In the genomic region with DNA sequence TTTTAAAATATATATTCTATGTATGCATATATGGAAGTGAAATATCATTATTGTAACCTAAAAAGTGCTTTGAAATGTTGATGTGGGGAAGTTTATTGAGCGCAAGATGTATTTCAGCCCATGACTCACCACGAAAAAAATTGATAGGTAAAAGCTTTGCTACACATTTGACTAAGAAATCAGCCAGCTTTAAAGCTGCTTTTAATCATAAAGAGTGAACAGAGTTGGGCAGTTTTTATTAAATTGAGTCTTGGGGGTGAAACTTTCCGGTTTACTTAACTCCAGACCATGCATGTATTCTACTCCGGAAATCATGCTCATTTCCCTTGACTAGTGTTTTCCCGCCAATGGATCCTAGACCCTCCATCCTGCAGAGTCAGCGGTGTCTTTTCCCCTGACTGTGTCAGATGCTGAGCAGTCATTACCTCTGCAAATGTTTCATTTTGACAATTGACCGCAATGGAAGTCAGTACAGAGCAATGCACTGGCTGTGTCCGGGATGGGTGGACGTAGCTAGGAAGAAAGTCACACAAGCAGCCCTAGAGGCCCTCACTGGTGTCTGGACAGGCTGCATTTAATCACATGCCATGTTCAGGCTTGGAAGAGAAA, we compare ENCODE assay signal across 26 cellular contexts. TPM values are rescaled to one million over a fixed set of nuclear protein-coding genes. Genes with fewer than 3 reads are reported as not detected.
A peak's percentile ranks its signal among the peaks of the same experiment; 100 is the strongest.
DNase-seq lines count a peak whose midpoint lies in the region; ATAC-seq and TF ChIP-seq lines count a peak whose summit lies in the region.
"Had no signal": no experiment of that assay in that cellular context is flagged by ENCODE, and none has a peak within 500 bp of the region (broad histone marks: within the 10 kb centered on the region; RNA-seq: fewer than 3 reads in every experiment).

No MANE protein-coding gene starts in this region.

- no peaks in the 10 kb centered on the region for H3K36me3 ChIP-seq in SU-DHL-6 (ENCODE audit: low read length)
- no peaks in the 10 kb centered on the region for H3K36me3 ChIP-seq in GM23338 (ENCODE audit: insufficient read depth)
- no peaks in the 10 kb centered on the region for H3K36me3 ChIP-seq in mesenchymal stem cell (ENCODE audit: control insufficient read depth in 1 of 2, insufficient read depth in 2 of 2, low read depth in 1 of 2, low read length in 2 of 2)
- H3K36me3 ChIP-seq: esophagus squamous epithelium, left ventricle myocardium inferior, tibial artery had no signal

- TF ChIP-seq CTCF in GM12865 (IDR thresholded peaks at IDR 0.05; ENCODE audit: insufficient read depth, low read depth, low read length, missing control alignments) = no peak
- no peak for TF ChIP-seq CTCF in SU-DHL-6 (IDR thresholded peaks at IDR 0.05; ENCODE audit: insufficient read depth, low read length, poor library complexity, severe bottlenecking)
- TF ChIP-seq CTCF in GM23338 (conservative IDR thresholded peaks at IDR 0.05; ENCODE audit: low read depth in 2 of 2) = no peak

- no peak overlapping the region for H3K27ac Mint-ChIP-seq in GM23338

- H4K91ac ChIP-seq in mesenchymal stem cell (ENCODE audit: low read length) = no peak overlapping the region

- ATAC-seq in GM19023 (IDR thresholded peaks at IDR 0.05; ENCODE audit: unreplicated experiment) (peak; percentile 39), HG02798 (IDR thresholded peaks at IDR 0.05; ENCODE audit: poor library complexity, unreplicated experiment) (peak; percentile 43), GM23338 (no peak)
- ATAC-seq: right cardiac atrium had no signal

- peaks cover 10% of the 10 kb centered on the region for H3K4me1 Mint-ChIP-seq in GM23338

- no peaks in the 10 kb centered on the region for H3K27me3 ChIP-seq in SU-DHL-6 (ENCODE audit: low read length)
- no peaks in the 10 kb centered on the region for H3K27me3 ChIP-seq in GM23338 (ENCODE audit: insufficient read depth)
- H3K27me3 ChIP-seq in mesenchymal stem cell (ENCODE audit: control insufficient read depth in 1 of 2, insufficient read depth in 1 of 2, low read length in 2 of 2) = peaks cover 0 to 6% of the 10 kb centered on the region in 2 experiments
- H3K27me3 ChIP-seq: esophagus squamous epithelium, tibial artery had no signal

- H3K4me3 ChIP-seq in GM12865 (ENCODE audit: low read depth, low read length) = no peak overlapping the region
- H3K4me3 ChIP-seq in SU-DHL-6 (ENCODE audit: insufficient read depth, low read length, poor library complexity, severe bottlenecking) = no peak overlapping the region
- no peak overlapping the region for H3K4me3 ChIP-seq in GM23338
- H3K4me3 ChIP-seq in mesenchymal stem cell (ENCODE audit: insufficient read depth in 1 of 2, low read depth in 1 of 2, low read length in 2 of 2) = no peak overlapping the region
- H3K4me3 ChIP-seq: esophagus squamous epithelium, left ventricle myocardium inferior, tibial artery had no signal

- no peak overlapping the region for H2AFZ ChIP-seq in SU-DHL-6 (ENCODE audit: low read depth, low read length, severe bottlenecking)
- no peak overlapping the region for H2AFZ ChIP-seq in GM23338
- H2AFZ ChIP-seq in mesenchymal stem cell (ENCODE audit: low read depth, low read length) = no peak overlapping the region

- H3F3A ChIP-seq in SU-DHL-6 (ENCODE audit: insufficient read depth) = peaks cover 17% of the 10 kb centered on the region
- no peaks in the 10 kb centered on the region for H3F3A ChIP-seq in GM23338 (replicated peaks; ENCODE audit: low read depth)

- H3K4me3 Mint-ChIP-seq in GM23338 = no peak overlapping the region

- H3K9ac ChIP-seq in SU-DHL-6 (ENCODE audit: low read length) (no peak overlapping the region), mesenchymal stem cell (ENCODE audit: low read length) (no peak overlapping the region)

- H3K23ac ChIP-seq in mesenchymal stem cell (ENCODE audit: low read length in 2 of 2) = no peak overlapping the region

- H3K79me2 ChIP-seq in SU-DHL-6 (ENCODE audit: insufficient read depth, low read length) (no peaks in the 10 kb centered on the region), GM23338 (replicated peaks; ENCODE audit: insufficient read depth) (no peaks in the 10 kb centered on the region)

- H3K4me1 ChIP-seq in GM23338 (ENCODE audit: insufficient read depth) (peaks cover 2% of the 10 kb centered on the region), mesenchymal stem cell (ENCODE audit: control insufficient read depth, insufficient read depth, low read depth, low read length) (no peaks in the 10 kb centered on the region)
- H3K4me1 ChIP-seq: esophagus squamous epithelium, left ventricle myocardium inferior, tibial artery had no signal

- H3K27ac ChIP-seq in SU-DHL-6 (ENCODE audit: low read depth, low read length) = 0 out of 2 replicates have a peak overlapping the region, but pooled peaks have one; percentile 12
- H3K27ac ChIP-seq in GM23338 (ENCODE audit: low read depth) = no peak overlapping the region
- H3K27ac ChIP-seq in mesenchymal stem cell (ENCODE audit: low read length, poor library complexity, severe bottlenecking) = no peak overlapping the region
- H3K27ac ChIP-seq: esophagus squamous epithelium, left ventricle myocardium inferior, RWPE1, tibial artery had no signal

- H3K9me2 ChIP-seq in SU-DHL-6 (replicated peaks; ENCODE audit: insufficient read depth, low read length) (no peaks in the 10 kb centered on the region), GM23338 (ENCODE audit: insufficient read depth) (0 out of 2 replicates have a peak, but pooled peaks cover 1% of the 10 kb centered on the region)

- whole genome bisulfite sequencing in mesenchymal stem cell = 87% methylated on average over 8 of the region's 9 CpGs

- H3K79me1 ChIP-seq in mesenchymal stem cell (replicated peaks; ENCODE audit: low read length, poor library complexity, severe bottlenecking) = no peaks in the 10 kb centered on the region

- no peaks in the 10 kb centered on the region for H3K9me3 ChIP-seq in SU-DHL-6 (ENCODE audit: insufficient read depth, low read length)
- H3K9me3 ChIP-seq in mesenchymal stem cell (ENCODE audit: control insufficient read depth, low read length) = no peaks in the 10 kb centered on the region
- H3K9me3 ChIP-seq: esophagus squamous epithelium, tibial artery had no signal

- no peak overlapping the region for H3K14ac ChIP-seq in mesenchymal stem cell (ENCODE audit: low read length in 2 of 2)

- no peak overlapping the region for H2AK5ac ChIP-seq in mesenchymal stem cell (ENCODE audit: low read length, severe bottlenecking)

- no peak overlapping the region for H3K18ac ChIP-seq in mesenchymal stem cell (ENCODE audit: low read depth in 1 of 2, low read length in 2 of 2)

- no peaks in the 10 kb centered on the region for H3K27me3 Mint-ChIP-seq in GM23338 (ENCODE audit: insufficient read depth, low read depth, poor library complexity)

- H2BK5ac ChIP-seq in mesenchymal stem cell (ENCODE audit: low read depth, low read length, poor library complexity, severe bottlenecking) = no peak overlapping the region

- H3K36me3 Mint-ChIP-seq in GM23338 (ENCODE audit: low read depth) = no peaks in the 10 kb centered on the region

- no peaks in the 10 kb centered on the region for H3K9me3 Mint-ChIP-seq in GM23338

- H4K20me1 ChIP-seq in SU-DHL-6 (ENCODE audit: low read depth, low read length) (no peaks in the 10 kb centered on the region), GM23338 (replicated peaks; ENCODE audit: insufficient read depth) (no peaks in the 10 kb centered on the region)

- no peak overlapping the region for H4K8ac ChIP-seq in mesenchymal stem cell (ENCODE audit: low read length)

- H3K4me2 ChIP-seq in SU-DHL-6 (ENCODE audit: low read depth, low read length, poor library complexity, severe bottlenecking) (no peak overlapping the region), GM23338 (no peak overlapping the region), mesenchymal stem cell (ENCODE audit: low read length, poor library complexity, severe bottlenecking) (no peak overlapping the region)

- no peak overlapping the region for H3K4ac ChIP-seq in mesenchymal stem cell (ENCODE audit: low read depth in 1 of 2, low read length in 2 of 2)

- H2BK120ac ChIP-seq in mesenchymal stem cell (ENCODE audit: low read depth, low read length) = no peak overlapping the region

- DNase-seq in GM12865 (ENCODE audit: low read depth) (peak; percentile 64), NOMO-1 treated with dmso at 0.1 percent for 144 hours (lab: John Stamatoyannopoulos, UW; ENCODE audit: unreplicated experiment) (no peak), GM23338 (ENCODE audit: low spot score) (no peak), mesenchymal stem cell (no peak)
- DNase-seq in activated CD8-positive, alpha-beta memory T cell treated with anti-CD3 and anti-CD28 coated beads, Interleukin-2, amount 50 U/mL, for 4 hours = no peak
- DNase-seq: activated CD4-positive, alpha-beta T cell treated with anti-CD3 and anti-CD28 coated beads for 48 hours; activated naive CD4-positive, alpha-beta T cell; amygdala; caudate nucleus; effector CD4-positive, alpha-beta T cell; esophagus squamous epithelium; HCEC 1CT; left ventricle myocardium inferior; NCI-H146; NCI-H345; occipital lobe; right cardiac atrium; stimulated activated naive CD4-positive, alpha-beta T cell treated with Interleukin-2 at 50 U/mL for 16 hours; SW 1271; tibial artery had no signal

- H2BK15ac ChIP-seq in mesenchymal stem cell (ENCODE audit: low read depth, poor library complexity, severe bottlenecking) = no peak overlapping the region

- H2BK12ac ChIP-seq in mesenchymal stem cell (ENCODE audit: low read length in 2 of 2) = no peak overlapping the region

TF ChIP-seq in GM23338, 12 proteins besides CTCF, POLR2A, EP300 and RAD21:
- TF ChIP-seq JUNB (IDR thresholded peaks at IDR 0.05; ENCODE audit: unreplicated experiment) (no peak), EZH2 (IDR thresholded peaks at IDR 0.05; ENCODE audit: low read depth, unreplicated experiment) (no peak), POLR2AphosphoS5 (IDR thresholded peaks at IDR 0.05; ENCODE audit: low read depth) (no peak), EZH2phosphoT487 (IDR thresholded peaks at IDR 0.05; ENCODE audit: unreplicated experiment) (no peak)
- TF ChIP-seq, protein P1, sequence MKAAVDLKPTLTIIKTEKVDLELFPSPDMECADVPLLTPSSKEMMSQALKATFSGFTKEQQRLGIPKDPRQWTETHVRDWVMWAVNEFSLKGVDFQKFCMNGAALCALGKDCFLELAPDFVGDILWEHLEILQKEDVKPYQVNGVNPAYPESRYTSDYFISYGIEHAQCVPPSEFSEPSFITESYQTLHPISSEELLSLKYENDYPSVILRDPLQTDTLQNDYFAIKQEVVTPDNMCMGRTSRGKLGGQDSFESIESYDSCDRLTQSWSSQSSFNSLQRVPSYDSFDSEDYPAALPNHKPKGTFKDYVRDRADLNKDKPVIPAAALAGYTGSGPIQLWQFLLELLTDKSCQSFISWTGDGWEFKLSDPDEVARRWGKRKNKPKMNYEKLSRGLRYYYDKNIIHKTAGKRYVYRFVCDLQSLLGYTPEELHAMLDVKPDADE (IDR thresholded peaks at IDR 0.05) = no peak

RNA-seq across cellular contexts. Expression of a gene that starts 47.2 kb away (rescaled TPM):
- total RNA-seq in GM23338 (2014; rRNA removed; shearing (Covaris generic)) = not detected in 2 replicates
- 0.07 TPM in 1 of 2 replicates, not detected in the other for polyA plus RNA-seq in GM23338 (2016; fragmentation: Nextera tagmentation; extraction: Ambion mirVana)
- polyA plus RNA-seq in mesenchymal stem cell (2013, experiment 1 of 2) = not detected
- polyA plus RNA-seq in mesenchymal stem cell (2013, experiment 2 of 2) = not detected
- total RNA-seq: glomerular endothelial cell, MCF 10A had no signal
